Comparison of ENCODE assay signal across 8 cellular contexts in the genomic region with DNA sequence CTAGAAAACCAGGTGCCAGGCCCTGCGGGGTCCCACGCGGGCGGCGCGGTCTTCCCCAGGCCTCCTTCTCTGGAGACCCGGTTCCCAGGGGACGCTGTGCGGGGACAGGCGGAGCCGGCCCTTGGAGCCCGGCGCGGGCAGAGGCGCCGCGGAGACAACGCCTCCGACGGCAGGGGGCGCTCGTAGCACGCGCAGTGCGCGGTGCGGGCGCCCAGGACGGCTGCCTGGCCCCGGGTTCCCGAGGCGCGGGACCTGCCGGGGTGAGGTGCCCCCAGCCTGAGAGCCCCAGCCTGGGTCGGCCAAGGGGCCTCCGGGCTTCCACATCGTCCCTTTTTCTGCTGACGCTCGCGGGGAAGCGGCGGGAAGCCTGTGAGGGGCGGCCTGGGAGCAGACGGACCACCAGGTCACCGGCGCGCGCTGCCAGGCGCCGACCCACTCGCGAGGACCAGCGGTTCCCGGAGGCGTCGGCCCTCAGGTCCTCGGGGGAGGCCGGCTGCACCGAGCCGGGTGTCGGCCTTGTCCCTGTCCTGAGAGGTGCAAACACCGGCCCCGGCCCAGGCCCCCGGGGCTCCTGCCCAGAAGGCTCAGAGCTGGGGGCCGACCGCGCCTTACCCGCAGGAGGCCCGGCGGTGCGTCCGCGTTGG. TPM values are rescaled to one million over a fixed set of nuclear protein-coding genes. Genes with fewer than 3 reads are reported as not detected.
DNase-seq lines count a peak whose midpoint lies in the region; ATAC-seq, FAIRE-seq and TF ChIP-seq lines count a peak whose summit lies in the region.

No MANE protein-coding gene starts in this region.

- H3K27ac ChIP-seq in kidney (ENCODE audit: low read depth in 2 of 2, low read length in 2 of 2): peak overlapping the region in 1 of 2 donors; percentile 32

- peak; percentile 99 for TF ChIP-seq CTCF in CD14-positive monocyte (IDR thresholded peaks at IDR 0.05)
- peak; percentile 72 for TF ChIP-seq CTCF in Loucy (conservative IDR thresholded peaks at IDR 0.05; ENCODE audit: low read length)
- TF ChIP-seq CTCF in WI38 (IDR thresholded peaks at IDR 0.05; ENCODE audit: low read depth, low read length): peak; percentile 73
- peak; percentile 46 for TF ChIP-seq CTCF in cardiac fibroblast (IDR thresholded peaks at IDR 0.05; ENCODE audit: low read depth, low read length)
- peak; percentile 94 for TF ChIP-seq CTCF in kidney (IDR thresholded peaks at IDR 0.05; ENCODE audit: borderline replicate concordance, extremely low read depth, insufficient read depth)

- H3K9ac ChIP-seq in Loucy (ENCODE audit: low read depth, low read length, poor library complexity, severe bottlenecking): no peak overlapping the region
- H3K9ac ChIP-seq in kidney (ENCODE audit: low read length in 2 of 2): peak overlapping the region in 1 of 2 donors; percentile 55

- H3K9me3 ChIP-seq in Loucy (ENCODE audit: insufficient read depth, low read depth, low read length) (no peaks in the 10 kb centered on the region), kidney (ENCODE audit: control insufficient read depth in 1 of 2, low read length in 2 of 2) (no peaks in the 10 kb centered on the region)

- H3K4me1 ChIP-seq in Loucy (ENCODE audit: insufficient read depth, low read length, poor library complexity, severe bottlenecking) (peaks cover 4% of the 10 kb centered on the region), kidney (ENCODE audit: control insufficient read depth in 1 of 2, insufficient read depth in 1 of 2, low read depth in 1 of 2, low read length in 2 of 2) (peaks cover 0 to 17% of the 10 kb centered on the region in 2 donors)

- H3K36me3 ChIP-seq in Loucy (ENCODE audit: insufficient read depth, low read length) (no peaks in the 10 kb centered on the region), kidney (ENCODE audit: control insufficient read depth in 1 of 2, insufficient read depth in 2 of 2, low read length in 2 of 2) (no peaks in the 10 kb centered on the region)

- ATAC-seq in GM21381 (IDR thresholded peaks at IDR 0.05; ENCODE audit: unreplicated experiment) (peak; percentile 68), HG03045 (IDR thresholded peaks at IDR 0.05; ENCODE audit: unreplicated experiment) (no peak)

- H3K79me2 ChIP-seq in Loucy (ENCODE audit: insufficient read depth, low read length): no peaks in the 10 kb centered on the region

- peaks cover 7 to 15% of the 10 kb centered on the region in 2 donors for H3K36me3 Mint-ChIP-seq in CD14-positive monocyte

- H2AFZ ChIP-seq in Loucy (ENCODE audit: low read length): no peak overlapping the region; the same call in 1 of the 2 replicates

- no peaks in the 10 kb centered on the region for H3K9me2 ChIP-seq in Loucy (replicated peaks; ENCODE audit: low read depth, low read length)

- H3K4me1 Mint-ChIP-seq in CD14-positive monocyte: peaks cover 38% of the 10 kb centered on the region

- intact Hi-C loops in CD14-positive monocyte (cut with micrococcal nuclease): loop anchor here (2.0 to 5.0 kb wide), 7 partner anchors 498 to 1093 kb away; no protein-coding TSS in a partner anchor
- intact Hi-C loops in kidney (cut with DNase I): loop anchor here (5.0 kb wide), 1 partner anchor 503 kb away; no protein-coding TSS in a partner anchor

- no peak for DNase-seq in CD14-positive monocyte (ENCODE audit: low spot score)
- peak; percentile 49 to 52 for DNase-seq in cardiac fibroblast (ENCODE audit: low read depth in 2 of 2)
- peak; percentile 87 for DNase-seq in kidney
- peak; percentile 50 to 77 for DNase-seq in stimulated activated CD4-positive, alpha-beta T cell treated with anti-CD3 and anti-CD28 coated beads, Interleukin-1b, Interleukin-23, amount 100 ng/mL, for 4 hours (ENCODE audit: low read depth in 2 of 2)

- H3K27me3 Mint-ChIP-seq in CD14-positive monocyte (ENCODE audit: low read depth in 3 of 3): peaks cover 83 to 98% (median 84%) of the 10 kb centered on the region in 3 donors

- FAIRE-seq in kidney (lab: Jason Lieb, UNC): no peak

- peak overlapping the region; percentile 67 for H3K4me2 ChIP-seq in Loucy (ENCODE audit: low read depth, low read length, poor library complexity, severe bottlenecking)

- no peaks in the 10 kb centered on the region for H3F3A ChIP-seq in Loucy (ENCODE audit: low read depth)

- H3K9me3 Mint-ChIP-seq in CD14-positive monocyte: peaks cover 0 to 34% (median 13%) of the 10 kb centered on the region in 7 donors

- no peaks in the 10 kb centered on the region for H4K20me1 ChIP-seq in Loucy (ENCODE audit: insufficient read depth, low read length, poor library complexity, severe bottlenecking)

- no peak overlapping the region for H3K27ac Mint-ChIP-seq in CD14-positive monocyte

- peak overlapping the region in 1 of 2 donors; percentile 79 for H3K4me3 Mint-ChIP-seq in CD14-positive monocyte

- H3K4me3 ChIP-seq in Loucy (ENCODE audit: low read length, poor library complexity, severe bottlenecking) (peak overlapping the region; percentile 38), WI38 (ENCODE audit: low read depth, low read length) (peak overlapping the region; percentile 56), cardiac fibroblast (replicated peaks in 1 of 2; ENCODE audit: low read depth in 2 of 2, low read length in 2 of 2) (peak overlapping the region; percentile 34 to 52), kidney (ENCODE audit: low read length in 2 of 2) (peak overlapping the region in 1 of 2 donors; percentile 49)

- H3K27me3 ChIP-seq in Loucy (ENCODE audit: insufficient read depth, low read length, poor library complexity, severe bottlenecking): no peaks in the 10 kb centered on the region

RNA-seq across cellular contexts. Expression of a gene that starts 5.2 kb away (rescaled TPM):
- not detected for polyA plus RNA-seq in CD14-positive monocyte
- 58.5 TPM for total RNA-seq in kidney
- 18.0 TPM for polyA plus RNA-seq in kidney (ENCODE audit: insufficient read depth, low read depth, low replicate concordance)

Comparison
In these comparisons a context has a peak if more than half of its experiments do, and no peak if none do; other contexts are left out.
1. CTCF ChIP-seq: peak in every context shown above with its lines; median percentile 99 in CD14-positive monocyte; 94 in kidney; 73 in WI38; 72 in Loucy; 46 in cardiac fibroblast.
2. RNA of a gene that starts 5.2 kb away (polyA plus RNA-seq): 18.0 TPM in kidney (single experiment); not detected in CD14-positive monocyte; every median in the first group is over 10 times any median in the second.